15 cellular contexts compared by ENCODE assay signal in the genomic region with DNA sequence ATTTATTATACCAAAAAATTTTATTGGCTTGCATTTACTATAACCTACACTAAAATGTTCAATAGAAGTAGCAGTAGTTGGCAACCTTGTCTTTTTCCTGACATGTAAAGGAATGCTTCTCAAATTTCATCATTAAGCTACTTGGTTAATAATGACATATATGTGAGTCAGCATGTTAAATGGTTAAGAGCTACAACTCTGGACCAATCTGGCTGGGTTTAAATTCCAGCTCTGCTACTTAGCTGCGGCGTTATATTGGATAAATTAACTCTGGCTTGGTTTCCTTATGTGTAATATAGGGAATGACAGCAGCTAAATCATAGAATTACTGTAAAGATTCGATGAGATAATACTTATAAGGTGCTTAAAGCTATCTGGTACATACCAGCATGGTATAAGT. TPM values are rescaled to one million over a fixed set of nuclear protein-coding genes. Genes with fewer than 3 reads are reported as not detected.
DNase-seq lines count a peak whose midpoint lies in the region; ATAC-seq and TF ChIP-seq lines count a peak whose summit lies in the region.
"Had no signal": no experiment of that assay in that cellular context is flagged by ENCODE, and none has a peak within 500 bp of the region (broad histone marks: within the 10 kb centered on the region; RNA-seq: fewer than 3 reads in every experiment).

No MANE protein-coding gene starts in this region.

- ATAC-seq in HG03097 (IDR thresholded peaks at IDR 0.05; ENCODE audit: low FRiP score, unreplicated experiment) (no peak), GM21825 (IDR thresholded peaks at IDR 0.05; ENCODE audit: unreplicated experiment) (no peak)

- no peaks in the 10 kb centered on the region for H3K27me3 ChIP-seq in kidney epithelial cell (ENCODE audit: control insufficient read depth, insufficient read depth, low read length)
- H3K27me3 ChIP-seq: BLaER1 had no signal

- TF ChIP-seq CTCF in AG10803 (conservative IDR thresholded peaks at IDR 0.05; ENCODE audit: low read length) (no peak), cardiac fibroblast (IDR thresholded peaks at IDR 0.05; ENCODE audit: low read depth, low read length) (no peak), kidney epithelial cell (IDR thresholded peaks at IDR 0.05; ENCODE audit: insufficient read depth, low read length, poor library complexity, severe bottlenecking) (no peak)

- H3K4me3 ChIP-seq in AG10803 (ENCODE audit: low read length) (no peak overlapping the region), cardiac fibroblast (replicated peaks in 1 of 2; ENCODE audit: low read depth in 2 of 2, low read length in 2 of 2) (no peak overlapping the region), kidney epithelial cell (ENCODE audit: low read depth, low read length) (no peak overlapping the region)
- H3K4me3 ChIP-seq: BLaER1 had no signal

- H3K36me3 ChIP-seq in kidney epithelial cell (ENCODE audit: control insufficient read depth, insufficient read depth, low read length), result no peaks in the 10 kb centered on the region
- H3K36me3 ChIP-seq: BLaER1 had no signal

- peak; percentile 70 for DNase-seq in AG10803 (ENCODE audit: low read depth)
- DNase-seq in M059J (ENCODE audit: low read depth), result peak; percentile 82
- peak; percentile 24 to 73 for DNase-seq in cardiac fibroblast (ENCODE audit: low read depth in 2 of 2)
- peak; percentile 53 for DNase-seq in kidney epithelial cell (ENCODE audit: low read depth)
- no peak for DNase-seq in T1000 (lab: John Stamatoyannopoulos, UW)
- no peak for DNase-seq in COR-L47 (lab: John Stamatoyannopoulos, UW)
- DNase-seq: anterior cingulate cortex; DMS53; foreskin melanocyte; NCI-H187 treated with DMSO at 0.1 percent for 48 hours; NCI-H526; stimulated activated CD4-positive, alpha-beta T cell treated with anti-CD3 and anti-CD28 coated beads, Interleukin-15, amount 100 ng/mL, for 24 hours had no signal

RNA-seq across cellular contexts. Expression of a gene that starts 53.7 kb away (rescaled TPM):
- 0.15 and 0.71 TPM in 2 replicates for total RNA-seq in M059J (2014; rRNA removed; shearing (Covaris generic))
- 0.14 and 0.33 TPM in 2 replicates for total RNA-seq in kidney epithelial cell

Comparison
In these comparisons a context has a peak if more than half of its experiments do, and no peak if none do; other contexts are left out.
1. DNase-seq: peak in AG10803 (single experiment), M059J (single experiment), cardiac fibroblast (2 of 2) and kidney epithelial cell (single experiment); none in T1000 (single experiment) and COR-L47 (single experiment).